In genomic region chr17:7844292-7845154, GRCh38 we compare ENCODE assay signal across 8 cellular contexts. TPM values are rescaled to one million over a fixed set of nuclear protein-coding genes. Genes with fewer than 3 reads are reported as not detected.
DNase-seq lines count a peak whose midpoint lies in the region; ATAC-seq and TF ChIP-seq lines count a peak whose summit lies in the region.

No MANE protein-coding gene starts in this region.

- no peaks in the 10 kb centered on the region for H3K27me3 ChIP-seq in kidney epithelial cell (ENCODE audit: control insufficient read depth, insufficient read depth, low read length)

- peak overlapping the region; percentile 83 for H3K4me3 ChIP-seq in AG09309 (ENCODE audit: control insufficient read depth, low read depth, low read length)
- H3K4me3 ChIP-seq in choroid plexus epithelial cell (ENCODE audit: low read depth, low read length) = peak overlapping the region; percentile 81
- H3K4me3 ChIP-seq in kidney epithelial cell (ENCODE audit: low read depth, low read length) = peak overlapping the region; percentile 68

- peaks cover 3% of the 10 kb centered on the region for H3K36me3 ChIP-seq in kidney epithelial cell (ENCODE audit: control insufficient read depth, insufficient read depth, low read length)

- peak; percentile 44 for ATAC-seq in GM18873 (IDR thresholded peaks at IDR 0.05; ENCODE audit: low FRiP score, unreplicated experiment)
- peak; percentile 42 for ATAC-seq in HG03135 (IDR thresholded peaks at IDR 0.05; ENCODE audit: unreplicated experiment)

- DNase-seq in AG09309 (ENCODE audit: low read depth) (no peak), NCI-H446 (lab: John Stamatoyannopoulos, UW) (peak; percentile 86 to 91), choroid plexus epithelial cell (ENCODE audit: low read depth) (peak; percentile 97), kidney epithelial cell (ENCODE audit: low read depth) (peak; percentile 76)
- peak; percentile 68 to 70 for DNase-seq in activated CD4-positive, alpha-beta T cell treated with anti-CD3 and anti-CD28 coated beads for 24 hours (ENCODE audit: low read depth in 2 of 2)
- DNase-seq in stimulated activated CD4-positive, alpha-beta T cell treated with anti-CD3 and anti-CD28 coated beads, Interleukin-15, amount 100 ng/mL, for 1 hour (ENCODE audit: low read depth in 1 of 2, low spot score in 1 of 2) = peak; percentile 58 to 68

- TF ChIP-seq CTCF in AG09309 (IDR thresholded peaks at IDR 0.05; ENCODE audit: control insufficient read depth, insufficient read depth, low read depth, low read length, missing control alignments) (no peak), choroid plexus epithelial cell (conservative IDR thresholded peaks at IDR 0.05; ENCODE audit: low read depth, low read length) (no peak), kidney epithelial cell (IDR thresholded peaks at IDR 0.05; ENCODE audit: insufficient read depth, low read length, poor library complexity, severe bottlenecking) (no peak)

RNA-seq across cellular contexts. Expression of gene TMEM88, which starts 10.3 kb away (rescaled TPM):
- 3.5 and 4.3 TPM in 2 replicates for total RNA-seq in kidney epithelial cell

RNA-seq across cellular contexts. Expression of gene KDM6B, which starts 10.5 kb away (rescaled TPM):
- 15.6 and 20.4 TPM in 2 replicates for total RNA-seq in kidney epithelial cell

RNA-seq across cellular contexts. Expression of gene NAA38, which starts 12.8 kb away (rescaled TPM):
- 50.5 and 51.0 TPM in 2 replicates for total RNA-seq in kidney epithelial cell

RNA-seq across cellular contexts. Expression of gene CYB5D1, which starts 13.3 kb away (rescaled TPM):
- 5.3 and 7.4 TPM in 2 replicates for total RNA-seq in kidney epithelial cell

RNA-seq across cellular contexts. Expression of gene CHD3, which starts 44.1 kb away (rescaled TPM):
- total RNA-seq in kidney epithelial cell = 36.2 and 42.4 TPM in 2 replicates
